In the genomic region with DNA sequence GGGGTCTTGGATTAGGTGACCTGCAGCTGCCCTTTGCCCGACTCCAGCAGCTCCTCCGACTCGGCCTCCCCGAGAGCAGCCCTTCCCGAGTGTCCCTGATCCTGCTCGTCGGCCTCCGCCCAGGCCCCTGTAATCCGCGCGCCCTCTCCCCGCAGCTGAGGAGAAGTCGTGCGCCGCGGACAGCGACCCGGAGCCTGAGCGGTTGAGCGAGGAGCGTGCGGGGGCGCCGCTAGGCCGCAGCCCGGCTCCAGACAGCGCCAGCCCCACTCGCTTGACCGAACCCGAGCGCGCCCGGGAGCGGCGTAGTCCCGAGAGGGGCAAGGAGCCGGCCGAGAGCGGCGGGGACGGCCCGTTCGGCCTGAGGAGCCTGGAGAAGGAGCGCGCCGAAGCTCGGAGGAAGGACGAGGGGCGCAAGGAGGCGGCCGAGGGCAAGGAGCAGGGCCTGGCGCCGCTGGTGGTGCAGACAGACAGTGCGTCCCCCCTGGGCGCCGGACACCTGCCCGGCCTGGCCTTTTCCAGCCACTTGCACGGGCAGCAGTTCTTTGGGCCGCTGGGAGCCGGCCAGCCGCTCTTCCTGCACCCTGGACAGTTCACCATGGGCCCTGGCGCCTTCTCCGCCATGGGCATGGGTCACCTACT, we compare ENCODE assay signal across 10 cellular contexts. TPM values are rescaled to one million over a fixed set of nuclear protein-coding genes. Genes with fewer than 3 reads are reported as not detected.
DNase-seq lines count a peak whose midpoint lies in the region; ATAC-seq and TF ChIP-seq lines count a peak whose summit lies in the region.
"Had no signal": no experiment of that assay in that cellular context is flagged by ENCODE, and none has a peak within 500 bp of the region (broad histone marks: within the 10 kb centered on the region; RNA-seq: fewer than 3 reads in every experiment).

No MANE protein-coding gene starts in this region.

- H3K4me3 Mint-ChIP-seq in CD8-positive, alpha-beta T cell, result peak overlapping the region; percentile 45
- H3K4me3 Mint-ChIP-seq in activated B cell treated with CpG ODN at 0.5 μM for 24 hours, result peak overlapping the region; percentile 41
- H3K4me3 Mint-ChIP-seq in immature natural killer cell, result peak overlapping the region in 1 of 5 donors; percentile 29

- intact Hi-C loops in CD8-positive, alpha-beta T cell (cut with DNase I, micrococcal nuclease), result no loop called here
- intact Hi-C loops in activated B cell treated with CpG ODN at 0.5 μM for 24 hours (cut with micrococcal nuclease) (loop anchor here (10.0 kb wide), 1 partner anchor 260 kb away; no protein-coding TSS in a partner anchor), heart right ventricle (cut with DNase I) (loop anchor here in 4 of 10 donors (5.0 to 10.0 kb wide), 4 partner anchors 148 to 690 kb away; no protein-coding TSS in a partner anchor), sciatic nerve (cut with DNase I) (loop anchor here (10.0 kb wide), 1 partner anchor 660 kb away; no protein-coding TSS in a partner anchor)

- H3K4me1 Mint-ChIP-seq in CD8-positive, alpha-beta T cell (ENCODE audit: low read depth), result peaks cover 49% of the 10 kb centered on the region
- H3K4me1 Mint-ChIP-seq in activated B cell treated with CpG ODN at 0.5 μM for 24 hours (peaks cover 56% of the 10 kb centered on the region), immature natural killer cell (peaks cover 32% of the 10 kb centered on the region in 2 donors)

- no peak for ATAC-seq in CD8-positive, alpha-beta T cell
- ATAC-seq in activated B cell treated with CpG ODN at 0.5 μM for 24 hours (ENCODE audit: low read depth) (no peak), heart right ventricle (no peak), sciatic nerve (no peak)

- WGBS in heart right ventricle, 2 donors, result 16 to 24% methylated on average over 59 to 63 of the region's 63 CpGs

- H3K27ac ChIP-seq in CD8-positive, alpha-beta T cell (ENCODE audit: low read depth, low read length), result no peak overlapping the region
- H3K27ac ChIP-seq in heart right ventricle, result peak overlapping the region; percentile 67 to 88 (median 80)
- H3K27ac ChIP-seq: neutrophil had no signal

- H3K9me3 Mint-ChIP-seq in CD8-positive, alpha-beta T cell, result no peaks in the 10 kb centered on the region
- no peaks in the 10 kb centered on the region for H3K9me3 Mint-ChIP-seq in activated B cell treated with CpG ODN at 0.5 μM for 24 hours
- H3K9me3 Mint-ChIP-seq in immature natural killer cell, result no peaks in the 10 kb centered on the region

- DNase-seq in CD8-positive, alpha-beta T cell, result no peak
- DNase-seq in activated B cell treated with CpG ODN at 0.5 μM for 24 hours, result no peak
- DNase-seq in heart right ventricle, result no peak
- peak; percentile 58 for DNase-seq in sciatic nerve (ENCODE audit: low spot score)
- DNase-seq in immature natural killer cell, result no peak
- no peak for DNase-seq in MG63
- DNase-seq in amygdala (lab: John Stamatoyannopoulos, UW), result no peak
- no peak for DNase-seq in HUDEP-2 (lab: John Stamatoyannopoulos, UW; ENCODE audit: unreplicated experiment in 76 of 76)

- POLR2A ChIA-PET in CD8-positive, alpha-beta T cell (lab: Charles Lee), result no interaction called here
- POLR2A ChIA-PET in activated B cell treated with CpG ODN at 0.5 μM for 24 hours (lab: Charles Lee), result no interaction called here

- H3K9me3 ChIP-seq in CD8-positive, alpha-beta T cell (ENCODE audit: low read length), result no peaks in the 10 kb centered on the region
- no peaks in the 10 kb centered on the region for H3K9me3 ChIP-seq in heart right ventricle
- no peaks in the 10 kb centered on the region for H3K9me3 ChIP-seq in MG63
- H3K9me3 ChIP-seq: neutrophil had no signal

- H3K36me3 ChIP-seq in CD8-positive, alpha-beta T cell (ENCODE audit: insufficient read depth, low read length), result no peaks in the 10 kb centered on the region
- H3K36me3 ChIP-seq in heart right ventricle (peaks cover 0 to 19% (median 0%) of the 10 kb centered on the region in 9 donors), MG63 (peaks cover 18% of the 10 kb centered on the region)
- H3K36me3 ChIP-seq: neutrophil had no signal

- peaks cover 63% of the 10 kb centered on the region for H3K4me1 ChIP-seq in CD8-positive, alpha-beta T cell (ENCODE audit: insufficient read depth, low read length)
- H3K4me1 ChIP-seq in heart right ventricle, result peaks cover 12 to 66% (median 53%) of the 10 kb centered on the region in 9 donors

- peaks cover 70% of the 10 kb centered on the region for H3K27me3 ChIP-seq in CD8-positive, alpha-beta T cell (ENCODE audit: insufficient read depth, low read length)
- H3K27me3 ChIP-seq in heart right ventricle, result peaks cover 24 to 100% (median 91%) of the 10 kb centered on the region in 7 donors
- no peaks in the 10 kb centered on the region for H3K27me3 ChIP-seq in MG63

- H3K4me3 ChIP-seq in CD8-positive, alpha-beta T cell (ENCODE audit: low read depth, low read length), result peak overlapping the region; percentile 11
- H3K4me3 ChIP-seq in heart right ventricle (peak overlapping the region; percentile 37 to 81 (median 66)), MG63 (no peak overlapping the region)

- H3K27me3 Mint-ChIP-seq in CD8-positive, alpha-beta T cell (ENCODE audit: low read depth), result peaks cover 70% of the 10 kb centered on the region
- H3K27me3 Mint-ChIP-seq in activated B cell treated with CpG ODN at 0.5 μM for 24 hours (peaks cover 59% of the 10 kb centered on the region), immature natural killer cell (ENCODE audit: low read depth in 3 of 3) (peaks cover 36 to 52% (median 44%) of the 10 kb centered on the region in 3 donors)

- TF ChIP-seq CTCF in CD8-positive, alpha-beta T cell (IDR thresholded peaks at IDR 0.05), result no peak
- TF ChIP-seq CTCF in activated B cell treated with CpG ODN at 0.5 μM for 24 hours (IDR thresholded peaks at IDR 0.05) (no peak), heart right ventricle (IDR thresholded peaks at IDR 0.05) (no peak)

- no peak overlapping the region for H3K27ac Mint-ChIP-seq in CD8-positive, alpha-beta T cell
- H3K27ac Mint-ChIP-seq in activated B cell treated with CpG ODN at 0.5 μM for 24 hours (no peak overlapping the region), immature natural killer cell (no peak overlapping the region)

- no peaks in the 10 kb centered on the region for H3K36me3 Mint-ChIP-seq in CD8-positive, alpha-beta T cell
- H3K36me3 Mint-ChIP-seq in activated B cell treated with CpG ODN at 0.5 μM for 24 hours (ENCODE audit: low read depth) (no peaks in the 10 kb centered on the region), immature natural killer cell (no peaks in the 10 kb centered on the region)

- CTCF ChIA-PET in CD8-positive, alpha-beta T cell (lab: Charles Lee), result interaction anchor here (0.8 kb wide), 1 partner anchor 15 kb away, joined by 3 read pairs; no protein-coding TSS in a partner anchor
- CTCF ChIA-PET in activated B cell treated with CpG ODN at 0.5 μM for 24 hours (lab: Charles Lee), result no interaction called here

RNA-seq across cellular contexts. Expression of a gene that starts 5.5 kb away (rescaled TPM):
- total RNA-seq in CD8-positive, alpha-beta T cell, result not detected
- total RNA-seq in activated B cell treated with CpG ODN at 0.5 μM for 24 hours, result not detected in 2 replicates
- 10 to 100 TPM in 5 of 10 donors, 1 to 10 TPM in 5; 4.6 to 21.8 (median 10.0) TPM for total RNA-seq in heart right ventricle
- polyA plus RNA-seq in heart right ventricle, result 10 to 100 TPM; 13.4 to 31.1 TPM
- 42.4 TPM for total RNA-seq in sciatic nerve
- polyA plus RNA-seq in immature natural killer cell, result not detected
- 1.8 and 8.3 TPM in 2 replicates for total RNA-seq in MG63 (2014; rRNA removed; shearing (Covaris generic); ENCODE audit: low replicate concordance)

RNA-seq across cellular contexts. Expression of a gene that starts 47.1 kb away (rescaled TPM):
- not detected for total RNA-seq in CD8-positive, alpha-beta T cell
- not detected in 2 replicates for total RNA-seq in activated B cell treated with CpG ODN at 0.5 μM for 24 hours
- not detected for total RNA-seq in heart right ventricle
- polyA plus RNA-seq in heart right ventricle, result under 1 TPM in 1 of 2 donors, not detected in 1; 0.03 TPM
- total RNA-seq in sciatic nerve, result not detected
- polyA plus RNA-seq in immature natural killer cell, result not detected
- total RNA-seq in MG63 (2014; rRNA removed; shearing (Covaris generic); ENCODE audit: low replicate concordance), result 0.76 and 0.89 TPM in 2 replicates
- total RNA-seq: LHCN-M2 had no signal

Comparison
In these comparisons a context has a peak if more than half of its experiments do, and no peak if none do; other contexts are left out.
1. intact Hi-C loops: an anchor here in activated B cell treated with CpG ODN at 0.5 μM for 24 hours (10.0 kb wide) and sciatic nerve (10.0 kb wide); none called in CD8-positive, alpha-beta T cell.